Comparison of ENCODE assay signal across 1 cellular context in the genomic region with DNA sequence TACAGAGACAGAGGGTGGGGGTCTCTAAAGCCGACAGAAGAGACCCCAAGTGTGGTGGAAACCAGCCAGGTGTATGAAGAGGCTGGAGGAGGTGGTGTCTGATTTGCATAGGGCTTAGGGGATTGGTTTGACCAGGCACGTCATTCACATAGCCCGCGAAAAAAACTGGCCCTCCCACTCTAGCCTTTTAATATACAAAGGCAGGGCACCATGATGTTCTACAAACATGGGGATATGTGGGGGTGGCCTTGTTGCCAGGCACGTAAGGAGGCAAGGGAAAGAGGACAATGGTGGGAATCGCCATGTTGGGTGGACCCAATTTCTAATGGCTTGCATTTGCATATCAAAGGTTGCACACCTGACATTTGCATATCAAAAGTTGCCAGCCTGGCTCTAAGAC.
TF ChIP-seq lines count a peak whose summit lies in the region.

No MANE protein-coding gene starts in this region.

TF ChIP-seq in H1, 55 proteins besides CTCF, POLR2A, EP300 and RAD21:
- TF ChIP-seq ATF3 (IDR thresholded peaks at IDR 0.05; ENCODE audit: insufficient read depth, low read depth, low read length) (no peak), YY1 (IDR thresholded peaks at IDR 0.05; ENCODE audit: low read depth, low read length) (peak; percentile 75; the same call in 1 of the 2 replicates), POU5F1 (IDR thresholded peaks at IDR 0.05; ENCODE audit: low read depth, low read length) (peak; percentile 62; the same call in 1 of the 2 replicates)
- TF ChIP-seq, protein P1, sequence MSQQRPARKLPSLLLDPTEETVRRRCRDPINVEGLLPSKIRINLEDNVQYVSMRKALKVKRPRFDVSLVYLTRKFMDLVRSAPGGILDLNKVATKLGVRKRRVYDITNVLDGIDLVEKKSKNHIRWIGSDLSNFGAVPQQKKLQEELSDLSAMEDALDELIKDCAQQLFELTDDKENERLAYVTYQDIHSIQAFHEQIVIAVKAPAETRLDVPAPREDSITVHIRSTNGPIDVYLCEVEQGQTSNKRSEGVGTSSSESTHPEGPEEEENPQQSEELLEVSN (IDR thresholded peaks at IDR 0.05), result no peak
